In genomic region chr20:59836768-59837167, GRCh38 we compare ENCODE assay signal across 12 cellular contexts.
DNase-seq lines count a peak whose midpoint lies in the region; ATAC-seq and TF ChIP-seq lines count a peak whose summit lies in the region.
"Had no signal": no experiment of that assay in that cellular context is flagged by ENCODE, and none has a peak within 500 bp of the region (broad histone marks: within the 10 kb centered on the region; RNA-seq: fewer than 3 reads in every experiment).

No MANE protein-coding gene starts in this region.

- 32 to 39% methylated on average over 6 of the region's 6 CpGs for WGBS in heart right ventricle, 2 donors
- WGBS in hepatocyte (ENCODE audit: low lambda C conversion rate, missing lambda C conversion rate): 62% methylated on average over 6 of the region's 6 CpGs

- no peaks in the 10 kb centered on the region for H3K36me3 ChIP-seq in heart right ventricle
- H3K36me3 ChIP-seq in hepatocyte (replicated peaks; ENCODE audit: insufficient read depth, low read depth): no peaks in the 10 kb centered on the region

- ATAC-seq in heart right ventricle: peak in 2 of 8 donors; percentile 32 to 43
- ATAC-seq in left cardiac atrium: no peak
- ATAC-seq in GM21367 (IDR thresholded peaks at IDR 0.05; ENCODE audit: unreplicated experiment): no peak
- no peak for ATAC-seq in GM21360 (IDR thresholded peaks at IDR 0.05; ENCODE audit: unreplicated experiment)
- ATAC-seq: activated CD4-positive, alpha-beta T cell treated with anti-CD3 and anti-CD28 coated beads for 36 hours; activated T-cell treated with anti-CD3 and anti-CD28 coated beads, Interleukin-2, amount 50 U/mL, for 72 hours had no signal

- peaks cover 3 to 58% (median 34%) of the 10 kb centered on the region in 9 donors for H3K4me1 ChIP-seq in heart right ventricle
- H3K4me1 ChIP-seq in hepatocyte (ENCODE audit: insufficient read depth): peaks cover 8% of the 10 kb centered on the region

- DNase-seq in heart right ventricle (no peak), left cardiac atrium (no peak), NCI-H748 (lab: John Stamatoyannopoulos, UW; ENCODE audit: unreplicated experiment) (peak; percentile 55), hepatocyte (ENCODE audit: low spot score) (no peak), NCI-H446 (lab: John Stamatoyannopoulos, UW) (no peak), Kasumi-1 (lab: John Stamatoyannopoulos, UW) (no peak)
- DNase-seq: activated CD4-positive, alpha-beta T cell treated with anti-CD3 and anti-CD28 coated beads for 36 hours; activated T-cell treated with anti-CD3 and anti-CD28 coated beads, Interleukin-2, amount 50 U/mL, for 72 hours; PC-9 had no signal

- no peak overlapping the region for H2AFZ ChIP-seq in hepatocyte
- H2AFZ ChIP-seq: PC-9 had no signal

- no peaks in the 10 kb centered on the region for H3K79me2 ChIP-seq in hepatocyte
- H3K79me2 ChIP-seq: parathyroid adenoma had no signal

- H3K9me3 ChIP-seq in heart right ventricle: no peaks in the 10 kb centered on the region
- H3K9me3 ChIP-seq in hepatocyte (ENCODE audit: low read depth): no peaks in the 10 kb centered on the region

- H3K4me3 ChIP-seq in heart right ventricle (peak overlapping the region in 7 of 10 donors; percentile 19 to 45 (median 39)), hepatocyte (no peak overlapping the region)
- H3K4me3 ChIP-seq: PC-9 had no signal

- no peaks in the 10 kb centered on the region for H3K9me2 ChIP-seq in hepatocyte (replicated peaks; ENCODE audit: insufficient read depth)

- no peaks in the 10 kb centered on the region for H4K20me1 ChIP-seq in hepatocyte (ENCODE audit: insufficient read depth, poor library complexity, severe bottlenecking)

- TF ChIP-seq CTCF in heart right ventricle (IDR thresholded peaks at IDR 0.05): no peak
- TF ChIP-seq CTCF in hepatocyte (IDR thresholded peaks at IDR 0.05; ENCODE audit: poor library complexity): no peak

- H3K4me2 ChIP-seq in hepatocyte: peak overlapping the region; percentile 69
- H3K4me2 ChIP-seq: PC-9 had no signal

- H3K27ac ChIP-seq in heart right ventricle (peak overlapping the region in 3 of 10 donors; percentile 2 to 61 (median 54)), hepatocyte (no peak overlapping the region)
- H3K27ac ChIP-seq: parathyroid adenoma, PC-9 had no signal

- H3K27me3 ChIP-seq in heart right ventricle: peaks cover 0 to 7% (median 0%) of the 10 kb centered on the region in 7 donors
- H3K27me3 ChIP-seq in hepatocyte: peaks cover 3% of the 10 kb centered on the region

- intact Hi-C loops in heart right ventricle (cut with DNase I): loop anchor here in 2 of 10 donors (10.0 kb wide), 2 partner anchors 52 to 252 kb away; no protein-coding TSS in a partner anchor
- intact Hi-C loops in left cardiac atrium (cut with DNase I): no loop called here
